1 cellular context compared by ENCODE assay signal in the genomic region with DNA sequence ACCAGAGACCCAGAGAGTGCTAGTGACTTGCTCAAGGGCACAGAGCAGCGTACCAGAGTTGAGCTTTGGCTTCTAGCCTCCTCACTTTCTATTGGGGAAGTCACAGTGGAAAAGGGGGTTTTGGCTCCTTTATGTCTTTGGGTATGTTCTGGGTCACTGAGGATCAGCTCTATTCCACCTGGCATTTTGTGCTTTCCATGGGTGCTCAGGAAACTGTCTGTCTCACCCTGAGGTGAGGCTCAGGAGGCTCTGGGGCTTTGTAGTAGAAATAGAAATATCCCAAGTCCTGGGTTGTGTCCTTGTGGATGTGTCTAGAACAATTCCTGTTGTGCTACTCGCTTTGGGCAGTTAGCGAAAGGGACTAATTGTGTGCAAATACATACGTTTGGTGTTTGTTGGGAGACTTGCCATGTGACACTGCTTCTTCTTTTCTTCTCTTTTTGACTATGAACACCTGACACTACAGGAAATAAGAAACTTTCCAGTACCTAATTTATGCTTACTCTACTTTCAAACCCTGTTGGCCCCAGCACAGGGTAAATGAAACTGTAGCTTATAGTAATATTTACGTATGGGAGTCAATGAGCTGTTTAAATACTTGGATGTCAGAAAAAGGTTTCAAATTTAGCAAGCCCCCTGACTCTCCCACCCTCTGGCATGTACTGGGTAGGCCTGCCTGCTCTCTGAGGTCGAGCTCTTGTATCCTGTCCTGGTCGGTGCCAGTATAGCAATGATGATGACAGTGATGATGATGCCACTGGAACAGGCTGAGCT.
TF ChIP-seq lines count a peak whose summit lies in the region.

No MANE protein-coding gene starts in this region.

TF ChIP-seq in GM12878, 131 proteins besides CTCF, POLR2A, EP300 and RAD21 (continued from another document and continues in another):
- TF ChIP-seq, protein P1, sequence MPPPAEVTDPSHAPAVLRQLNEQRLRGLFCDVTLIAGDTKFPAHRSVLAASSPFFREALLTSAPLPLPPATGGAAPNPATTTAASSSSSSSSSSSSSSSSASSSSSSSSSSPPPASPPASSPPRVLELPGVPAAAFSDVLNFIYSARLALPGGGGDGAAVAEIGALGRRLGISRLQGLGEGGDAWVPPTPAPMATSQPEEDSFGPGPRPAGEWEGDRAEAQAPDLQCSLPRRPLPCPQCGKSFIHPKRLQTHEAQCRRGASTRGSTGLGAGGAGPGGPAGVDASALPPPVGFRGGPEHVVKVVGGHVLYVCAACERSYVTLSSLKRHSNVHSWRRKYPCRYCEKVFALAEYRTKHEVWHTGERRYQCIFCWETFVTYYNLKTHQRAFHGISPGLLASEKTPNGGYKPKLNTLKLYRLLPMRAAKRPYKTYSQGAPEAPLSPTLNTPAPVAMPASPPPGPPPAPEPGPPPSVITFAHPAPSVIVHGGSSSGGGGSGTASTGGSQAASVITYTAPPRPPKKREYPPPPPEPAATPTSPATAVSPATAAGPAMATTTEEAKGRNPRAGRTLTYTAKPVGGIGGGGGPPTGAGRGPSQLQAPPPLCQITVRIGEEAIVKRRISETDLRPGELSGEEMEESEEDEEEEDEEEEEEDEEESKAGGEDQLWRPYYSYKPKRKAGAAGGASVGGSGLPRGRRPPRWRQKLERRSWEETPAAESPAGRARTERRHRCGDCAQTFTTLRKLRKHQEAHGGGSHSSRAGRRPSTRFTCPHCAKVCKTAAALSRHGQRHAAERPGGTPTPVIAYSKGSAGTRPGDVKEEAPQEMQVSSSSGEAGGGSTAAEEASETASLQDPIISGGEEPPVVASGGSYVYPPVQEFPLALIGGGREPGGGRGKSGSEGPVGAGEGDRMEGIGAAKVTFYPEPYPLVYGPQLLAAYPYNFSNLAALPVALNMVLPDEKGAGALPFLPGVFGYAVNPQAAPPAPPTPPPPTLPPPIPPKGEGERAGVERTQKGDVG (CRISPR knock-in tag; IDR thresholded peaks at IDR 0.05), result no peak
- TF ChIP-seq SREBF1 (IDR thresholded peaks at IDR 0.05; ENCODE audit: low read length) (no peak), TBL1XR1 (IDR thresholded peaks at IDR 0.05; ENCODE audit: low read depth, low read length) (peak; percentile 81; the same call in 1 of the 2 replicates), BACH1 (IDR thresholded peaks at IDR 0.05; ENCODE audit: borderline replicate concordance) (no peak), RB1 (IDR thresholded peaks at IDR 0.05; ENCODE audit: borderline replicate concordance) (peak; percentile 67; the same call in 1 of the 2 replicates), ZBED1 (IDR thresholded peaks at IDR 0.05; ENCODE audit: borderline replicate concordance) (peak; percentile 70; the same call in 1 of the 2 replicates), ESRRA (IDR thresholded peaks at IDR 0.05; ENCODE audit: low read length) (no peak), FOS (IDR thresholded peaks at IDR 0.05; ENCODE audit: borderline replicate concordance, extremely low read depth, insufficient read length) (no peak), ETV6 (conservative IDR thresholded peaks at IDR 0.05 in 1 of 2, IDR thresholded peaks at IDR 0.05 in 1 of 2; ENCODE audit: borderline replicate concordance in 1 of 2, low read depth in 1 of 2) (peak in 1 of 2 experiments; percentile 94; a peak in 2 of 4 replicates), CHD4 (IDR thresholded peaks at IDR 0.05) (no peak), POLR2AphosphoS2 (IDR thresholded peaks at IDR 0.05; ENCODE audit: low read depth, low read length) (no peak), ZNF384 (IDR thresholded peaks at IDR 0.05; ENCODE audit: borderline replicate concordance, low read depth, low read length) (no peak), SP1 (IDR thresholded peaks at IDR 0.05; ENCODE audit: low read depth, low read length) (peak; percentile 15), ASH2L (IDR thresholded peaks at IDR 0.05; ENCODE audit: borderline replicate concordance, low read depth) (0 out of 2 replicates have a peak, but pooled peaks have one; percentile 63), NRF1 (conservative IDR thresholded peaks at IDR 0.05; ENCODE audit: low read depth, low read length) (no peak), RUNX3 (IDR thresholded peaks at IDR 0.05; ENCODE audit: low read length) (no peak), HCFC1 (IDR thresholded peaks at IDR 0.05; ENCODE audit: low read length) (no peak), FOXK2 (IDR thresholded peaks at IDR 0.05) (no peak), JUND (IDR thresholded peaks at IDR 0.05; ENCODE audit: low read depth, low read length) (no peak), SMC3 (IDR thresholded peaks at IDR 0.05; ENCODE audit: borderline replicate concordance, low read length) (no peak; the same call in 1 of the 2 replicates), PAX5 (IDR thresholded peaks at IDR 0.05; ENCODE audit: borderline replicate concordance, low read depth, low read length) (peak; percentile 75; the same call in 1 of the 2 replicates), HDAC2 (IDR thresholded peaks at IDR 0.05) (no peak), GATAD2B (conservative IDR thresholded peaks at IDR 0.05; ENCODE audit: low read depth) (peak; percentile 87; the same call in 1 of the 2 replicates), MTA3 (IDR thresholded peaks at IDR 0.05; ENCODE audit: borderline replicate concordance, low read length) (no peak), KDM1A (IDR thresholded peaks at IDR 0.05; ENCODE audit: borderline replicate concordance) (no peak), ZSCAN29 (IDR thresholded peaks at IDR 0.05) (no peak), SIN3A (IDR thresholded peaks at IDR 0.05; ENCODE audit: low read depth, low read length) (no peak), BHLHE40 (IDR thresholded peaks at IDR 0.05; ENCODE audit: borderline replicate concordance in 1 of 2, low read depth in 2 of 2, low read length in 1 of 2) (peak; percentile 69 to 87), MEF2A (IDR thresholded peaks at IDR 0.05; ENCODE audit: insufficient read depth, low read depth, low read length) (peak; percentile 85), TAF1 (IDR thresholded peaks at IDR 0.05; ENCODE audit: borderline replicate concordance, low read depth, low read length) (peak; percentile 59; the same call in 1 of the 2 replicates), YY1 (IDR thresholded peaks at IDR 0.05; ENCODE audit: low read depth, low read length) (no peak)
- TF ChIP-seq, protein P2, sequence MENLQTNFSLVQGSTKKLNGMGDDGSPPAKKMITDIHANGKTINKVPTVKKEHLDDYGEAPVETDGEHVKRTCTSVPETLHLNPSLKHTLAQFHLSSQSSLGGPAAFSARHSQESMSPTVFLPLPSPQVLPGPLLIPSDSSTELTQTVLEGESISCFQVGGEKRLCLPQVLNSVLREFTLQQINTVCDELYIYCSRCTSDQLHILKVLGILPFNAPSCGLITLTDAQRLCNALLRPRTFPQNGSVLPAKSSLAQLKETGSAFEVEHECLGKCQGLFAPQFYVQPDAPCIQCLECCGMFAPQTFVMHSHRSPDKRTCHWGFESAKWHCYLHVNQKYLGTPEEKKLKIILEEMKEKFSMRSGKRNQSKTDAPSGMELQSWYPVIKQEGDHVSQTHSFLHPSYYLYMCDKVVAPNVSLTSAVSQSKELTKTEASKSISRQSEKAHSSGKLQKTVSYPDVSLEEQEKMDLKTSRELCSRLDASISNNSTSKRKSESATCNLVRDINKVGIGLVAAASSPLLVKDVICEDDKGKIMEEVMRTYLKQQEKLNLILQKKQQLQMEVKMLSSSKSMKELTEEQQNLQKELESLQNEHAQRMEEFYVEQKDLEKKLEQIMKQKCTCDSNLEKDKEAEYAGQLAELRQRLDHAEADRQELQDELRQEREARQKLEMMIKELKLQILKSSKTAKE (IDR thresholded peaks at IDR 0.05; ENCODE audit: low read depth, poor library complexity, severe bottlenecking), result peak; percentile 77
- TF ChIP-seq, protein P3, sequence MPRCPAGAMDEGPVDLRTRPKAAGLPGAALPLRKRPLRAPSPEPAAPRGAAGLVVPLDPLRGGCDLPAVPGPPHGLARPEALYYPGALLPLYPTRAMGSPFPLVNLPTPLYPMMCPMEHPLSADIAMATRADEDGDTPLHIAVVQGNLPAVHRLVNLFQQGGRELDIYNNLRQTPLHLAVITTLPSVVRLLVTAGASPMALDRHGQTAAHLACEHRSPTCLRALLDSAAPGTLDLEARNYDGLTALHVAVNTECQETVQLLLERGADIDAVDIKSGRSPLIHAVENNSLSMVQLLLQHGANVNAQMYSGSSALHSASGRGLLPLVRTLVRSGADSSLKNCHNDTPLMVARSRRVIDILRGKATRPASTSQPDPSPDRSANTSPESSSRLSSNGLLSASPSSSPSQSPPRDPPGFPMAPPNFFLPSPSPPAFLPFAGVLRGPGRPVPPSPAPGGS (IDR thresholded peaks at IDR 0.05; ENCODE audit: borderline replicate concordance, insufficient read depth, low read depth, low read length, poor library complexity, severe bottlenecking), result peak; percentile 76
- TF ChIP-seq, protein P4, sequence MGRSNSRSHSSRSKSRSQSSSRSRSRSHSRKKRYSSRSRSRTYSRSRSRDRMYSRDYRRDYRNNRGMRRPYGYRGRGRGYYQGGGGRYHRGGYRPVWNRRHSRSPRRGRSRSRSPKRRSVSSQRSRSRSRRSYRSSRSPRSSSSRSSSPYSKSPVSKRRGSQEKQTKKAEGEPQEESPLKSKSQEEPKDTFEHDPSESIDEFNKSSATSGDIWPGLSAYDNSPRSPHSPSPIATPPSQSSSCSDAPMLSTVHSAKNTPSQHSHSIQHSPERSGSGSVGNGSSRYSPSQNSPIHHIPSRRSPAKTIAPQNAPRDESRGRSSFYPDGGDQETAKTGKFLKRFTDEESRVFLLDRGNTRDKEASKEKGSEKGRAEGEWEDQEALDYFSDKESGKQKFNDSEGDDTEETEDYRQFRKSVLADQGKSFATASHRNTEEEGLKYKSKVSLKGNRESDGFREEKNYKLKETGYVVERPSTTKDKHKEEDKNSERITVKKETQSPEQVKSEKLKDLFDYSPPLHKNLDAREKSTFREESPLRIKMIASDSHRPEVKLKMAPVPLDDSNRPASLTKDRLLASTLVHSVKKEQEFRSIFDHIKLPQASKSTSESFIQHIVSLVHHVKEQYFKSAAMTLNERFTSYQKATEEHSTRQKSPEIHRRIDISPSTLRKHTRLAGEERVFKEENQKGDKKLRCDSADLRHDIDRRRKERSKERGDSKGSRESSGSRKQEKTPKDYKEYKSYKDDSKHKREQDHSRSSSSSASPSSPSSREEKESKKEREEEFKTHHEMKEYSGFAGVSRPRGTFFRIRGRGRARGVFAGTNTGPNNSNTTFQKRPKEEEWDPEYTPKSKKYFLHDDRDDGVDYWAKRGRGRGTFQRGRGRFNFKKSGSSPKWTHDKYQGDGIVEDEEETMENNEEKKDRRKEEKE (IDR thresholded peaks at IDR 0.05), result no peak
- TF ChIP-seq, protein P5, sequence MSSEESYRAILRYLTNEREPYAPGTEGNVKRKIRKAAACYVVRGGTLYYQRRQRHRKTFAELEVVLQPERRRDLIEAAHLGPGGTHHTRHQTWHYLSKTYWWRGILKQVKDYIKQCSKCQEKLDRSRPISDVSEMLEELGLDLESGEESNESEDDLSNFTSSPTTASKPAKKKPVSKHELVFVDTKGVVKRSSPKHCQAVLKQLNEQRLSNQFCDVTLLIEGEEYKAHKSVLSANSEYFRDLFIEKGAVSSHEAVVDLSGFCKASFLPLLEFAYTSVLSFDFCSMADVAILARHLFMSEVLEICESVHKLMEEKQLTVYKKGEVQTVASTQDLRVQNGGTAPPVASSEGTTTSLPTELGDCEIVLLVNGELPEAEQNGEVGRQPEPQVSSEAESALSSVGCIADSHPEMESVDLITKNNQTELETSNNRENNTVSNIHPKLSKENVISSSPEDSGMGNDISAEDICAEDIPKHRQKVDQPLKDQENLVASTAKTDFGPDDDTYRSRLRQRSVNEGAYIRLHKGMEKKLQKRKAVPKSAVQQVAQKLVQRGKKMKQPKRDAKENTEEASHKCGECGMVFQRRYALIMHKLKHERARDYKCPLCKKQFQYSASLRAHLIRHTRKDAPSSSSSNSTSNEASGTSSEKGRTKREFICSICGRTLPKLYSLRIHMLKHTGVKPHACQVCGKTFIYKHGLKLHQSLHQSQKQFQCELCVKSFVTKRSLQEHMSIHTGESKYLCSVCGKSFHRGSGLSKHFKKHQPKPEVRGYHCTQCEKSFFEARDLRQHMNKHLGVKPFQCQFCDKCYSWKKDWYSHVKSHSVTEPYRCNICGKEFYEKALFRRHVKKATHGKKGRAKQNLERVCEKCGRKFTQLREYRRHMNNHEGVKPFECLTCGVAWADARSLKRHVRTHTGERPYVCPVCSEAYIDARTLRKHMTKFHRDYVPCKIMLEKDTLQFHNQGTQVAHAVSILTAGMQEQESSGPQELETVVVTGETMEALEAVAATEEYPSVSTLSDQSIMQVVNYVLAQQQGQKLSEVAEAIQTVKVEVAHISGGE (CRISPR knock-in tag; IDR thresholded peaks at IDR 0.05), result no peak
- TF ChIP-seq, protein P6, sequence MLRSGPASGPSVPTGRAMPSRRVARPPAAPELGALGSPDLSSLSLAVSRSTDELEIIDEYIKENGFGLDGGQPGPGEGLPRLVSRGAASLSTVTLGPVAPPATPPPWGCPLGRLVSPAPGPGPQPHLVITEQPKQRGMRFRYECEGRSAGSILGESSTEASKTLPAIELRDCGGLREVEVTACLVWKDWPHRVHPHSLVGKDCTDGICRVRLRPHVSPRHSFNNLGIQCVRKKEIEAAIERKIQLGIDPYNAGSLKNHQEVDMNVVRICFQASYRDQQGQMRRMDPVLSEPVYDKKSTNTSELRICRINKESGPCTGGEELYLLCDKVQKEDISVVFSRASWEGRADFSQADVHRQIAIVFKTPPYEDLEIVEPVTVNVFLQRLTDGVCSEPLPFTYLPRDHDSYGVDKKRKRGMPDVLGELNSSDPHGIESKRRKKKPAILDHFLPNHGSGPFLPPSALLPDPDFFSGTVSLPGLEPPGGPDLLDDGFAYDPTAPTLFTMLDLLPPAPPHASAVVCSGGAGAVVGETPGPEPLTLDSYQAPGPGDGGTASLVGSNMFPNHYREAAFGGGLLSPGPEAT (IDR thresholded peaks at IDR 0.05; ENCODE audit: low read depth), result peak; percentile 94
- TF ChIP-seq, protein P7, sequence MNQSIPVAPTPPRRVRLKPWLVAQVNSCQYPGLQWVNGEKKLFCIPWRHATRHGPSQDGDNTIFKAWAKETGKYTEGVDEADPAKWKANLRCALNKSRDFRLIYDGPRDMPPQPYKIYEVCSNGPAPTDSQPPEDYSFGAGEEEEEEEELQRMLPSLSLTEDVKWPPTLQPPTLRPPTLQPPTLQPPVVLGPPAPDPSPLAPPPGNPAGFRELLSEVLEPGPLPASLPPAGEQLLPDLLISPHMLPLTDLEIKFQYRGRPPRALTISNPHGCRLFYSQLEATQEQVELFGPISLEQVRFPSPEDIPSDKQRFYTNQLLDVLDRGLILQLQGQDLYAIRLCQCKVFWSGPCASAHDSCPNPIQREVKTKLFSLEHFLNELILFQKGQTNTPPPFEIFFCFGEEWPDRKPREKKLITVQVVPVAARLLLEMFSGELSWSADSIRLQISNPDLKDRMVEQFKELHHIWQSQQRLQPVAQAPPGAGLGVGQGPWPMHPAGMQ (IDR thresholded peaks at IDR 0.05; ENCODE audit: borderline replicate concordance), result no peak
